1 cellular context compared by ENCODE assay signal in the genomic region with DNA sequence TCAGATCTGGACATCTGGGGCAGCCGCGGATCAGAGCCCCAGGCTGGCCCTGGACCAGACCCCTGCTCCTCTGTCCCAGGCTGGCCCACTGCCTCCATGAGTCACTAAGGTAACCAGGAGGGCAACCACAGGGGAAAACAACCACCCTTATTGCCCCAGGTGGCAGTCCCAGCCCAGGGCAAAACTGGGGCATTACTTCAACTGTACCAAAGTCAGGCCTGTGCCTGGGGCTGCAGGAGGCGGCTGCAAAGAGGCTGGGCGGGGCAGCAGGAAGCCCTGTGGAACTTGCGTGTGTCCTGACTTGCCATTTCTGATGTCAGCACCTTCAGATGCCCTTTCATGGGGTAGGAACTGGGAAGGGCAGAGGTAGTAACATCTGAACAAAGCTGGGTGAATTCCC.
TF ChIP-seq lines count a peak whose summit lies in the region.

No MANE protein-coding gene starts in this region.

TF ChIP-seq in GM23338, 12 proteins besides CTCF, POLR2A, EP300 and RAD21 (continued from another document):
- TF ChIP-seq, protein P1, sequence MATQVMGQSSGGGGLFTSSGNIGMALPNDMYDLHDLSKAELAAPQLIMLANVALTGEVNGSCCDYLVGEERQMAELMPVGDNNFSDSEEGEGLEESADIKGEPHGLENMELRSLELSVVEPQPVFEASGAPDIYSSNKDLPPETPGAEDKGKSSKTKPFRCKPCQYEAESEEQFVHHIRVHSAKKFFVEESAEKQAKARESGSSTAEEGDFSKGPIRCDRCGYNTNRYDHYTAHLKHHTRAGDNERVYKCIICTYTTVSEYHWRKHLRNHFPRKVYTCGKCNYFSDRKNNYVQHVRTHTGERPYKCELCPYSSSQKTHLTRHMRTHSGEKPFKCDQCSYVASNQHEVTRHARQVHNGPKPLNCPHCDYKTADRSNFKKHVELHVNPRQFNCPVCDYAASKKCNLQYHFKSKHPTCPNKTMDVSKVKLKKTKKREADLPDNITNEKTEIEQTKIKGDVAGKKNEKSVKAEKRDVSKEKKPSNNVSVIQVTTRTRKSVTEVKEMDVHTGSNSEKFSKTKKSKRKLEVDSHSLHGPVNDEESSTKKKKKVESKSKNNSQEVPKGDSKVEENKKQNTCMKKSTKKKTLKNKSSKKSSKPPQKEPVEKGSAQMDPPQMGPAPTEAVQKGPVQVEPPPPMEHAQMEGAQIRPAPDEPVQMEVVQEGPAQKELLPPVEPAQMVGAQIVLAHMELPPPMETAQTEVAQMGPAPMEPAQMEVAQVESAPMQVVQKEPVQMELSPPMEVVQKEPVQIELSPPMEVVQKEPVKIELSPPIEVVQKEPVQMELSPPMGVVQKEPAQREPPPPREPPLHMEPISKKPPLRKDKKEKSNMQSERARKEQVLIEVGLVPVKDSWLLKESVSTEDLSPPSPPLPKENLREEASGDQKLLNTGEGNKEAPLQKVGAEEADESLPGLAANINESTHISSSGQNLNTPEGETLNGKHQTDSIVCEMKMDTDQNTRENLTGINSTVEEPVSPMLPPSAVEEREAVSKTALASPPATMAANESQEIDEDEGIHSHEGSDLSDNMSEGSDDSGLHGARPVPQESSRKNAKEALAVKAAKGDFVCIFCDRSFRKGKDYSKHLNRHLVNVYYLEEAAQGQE (IDR thresholded peaks at IDR 0.05; ENCODE audit: unreplicated experiment): no peak
- no peak for TF ChIP-seq EZH2phosphoT487 (IDR thresholded peaks at IDR 0.05; ENCODE audit: unreplicated experiment)
- TF ChIP-seq, protein P2, sequence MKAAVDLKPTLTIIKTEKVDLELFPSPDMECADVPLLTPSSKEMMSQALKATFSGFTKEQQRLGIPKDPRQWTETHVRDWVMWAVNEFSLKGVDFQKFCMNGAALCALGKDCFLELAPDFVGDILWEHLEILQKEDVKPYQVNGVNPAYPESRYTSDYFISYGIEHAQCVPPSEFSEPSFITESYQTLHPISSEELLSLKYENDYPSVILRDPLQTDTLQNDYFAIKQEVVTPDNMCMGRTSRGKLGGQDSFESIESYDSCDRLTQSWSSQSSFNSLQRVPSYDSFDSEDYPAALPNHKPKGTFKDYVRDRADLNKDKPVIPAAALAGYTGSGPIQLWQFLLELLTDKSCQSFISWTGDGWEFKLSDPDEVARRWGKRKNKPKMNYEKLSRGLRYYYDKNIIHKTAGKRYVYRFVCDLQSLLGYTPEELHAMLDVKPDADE (IDR thresholded peaks at IDR 0.05): no peak
- TF ChIP-seq CREB1 (CRISPR knock-in tag; IDR thresholded peaks at IDR 0.05; ENCODE audit: low read depth): no peak
- TF ChIP-seq ZNF331 (CRISPR knock-in tag; IDR thresholded peaks at IDR 0.05; ENCODE audit: low read depth): no peak
- no peak for TF ChIP-seq EZH2 (IDR thresholded peaks at IDR 0.05; ENCODE audit: low read depth, unreplicated experiment)
- no peak for TF ChIP-seq POLR2AphosphoS5 (IDR thresholded peaks at IDR 0.05; ENCODE audit: low read depth)
- TF ChIP-seq STAT1 (IDR thresholded peaks at IDR 0.05; ENCODE audit: unreplicated experiment): no peak
- TF ChIP-seq, protein P3, sequence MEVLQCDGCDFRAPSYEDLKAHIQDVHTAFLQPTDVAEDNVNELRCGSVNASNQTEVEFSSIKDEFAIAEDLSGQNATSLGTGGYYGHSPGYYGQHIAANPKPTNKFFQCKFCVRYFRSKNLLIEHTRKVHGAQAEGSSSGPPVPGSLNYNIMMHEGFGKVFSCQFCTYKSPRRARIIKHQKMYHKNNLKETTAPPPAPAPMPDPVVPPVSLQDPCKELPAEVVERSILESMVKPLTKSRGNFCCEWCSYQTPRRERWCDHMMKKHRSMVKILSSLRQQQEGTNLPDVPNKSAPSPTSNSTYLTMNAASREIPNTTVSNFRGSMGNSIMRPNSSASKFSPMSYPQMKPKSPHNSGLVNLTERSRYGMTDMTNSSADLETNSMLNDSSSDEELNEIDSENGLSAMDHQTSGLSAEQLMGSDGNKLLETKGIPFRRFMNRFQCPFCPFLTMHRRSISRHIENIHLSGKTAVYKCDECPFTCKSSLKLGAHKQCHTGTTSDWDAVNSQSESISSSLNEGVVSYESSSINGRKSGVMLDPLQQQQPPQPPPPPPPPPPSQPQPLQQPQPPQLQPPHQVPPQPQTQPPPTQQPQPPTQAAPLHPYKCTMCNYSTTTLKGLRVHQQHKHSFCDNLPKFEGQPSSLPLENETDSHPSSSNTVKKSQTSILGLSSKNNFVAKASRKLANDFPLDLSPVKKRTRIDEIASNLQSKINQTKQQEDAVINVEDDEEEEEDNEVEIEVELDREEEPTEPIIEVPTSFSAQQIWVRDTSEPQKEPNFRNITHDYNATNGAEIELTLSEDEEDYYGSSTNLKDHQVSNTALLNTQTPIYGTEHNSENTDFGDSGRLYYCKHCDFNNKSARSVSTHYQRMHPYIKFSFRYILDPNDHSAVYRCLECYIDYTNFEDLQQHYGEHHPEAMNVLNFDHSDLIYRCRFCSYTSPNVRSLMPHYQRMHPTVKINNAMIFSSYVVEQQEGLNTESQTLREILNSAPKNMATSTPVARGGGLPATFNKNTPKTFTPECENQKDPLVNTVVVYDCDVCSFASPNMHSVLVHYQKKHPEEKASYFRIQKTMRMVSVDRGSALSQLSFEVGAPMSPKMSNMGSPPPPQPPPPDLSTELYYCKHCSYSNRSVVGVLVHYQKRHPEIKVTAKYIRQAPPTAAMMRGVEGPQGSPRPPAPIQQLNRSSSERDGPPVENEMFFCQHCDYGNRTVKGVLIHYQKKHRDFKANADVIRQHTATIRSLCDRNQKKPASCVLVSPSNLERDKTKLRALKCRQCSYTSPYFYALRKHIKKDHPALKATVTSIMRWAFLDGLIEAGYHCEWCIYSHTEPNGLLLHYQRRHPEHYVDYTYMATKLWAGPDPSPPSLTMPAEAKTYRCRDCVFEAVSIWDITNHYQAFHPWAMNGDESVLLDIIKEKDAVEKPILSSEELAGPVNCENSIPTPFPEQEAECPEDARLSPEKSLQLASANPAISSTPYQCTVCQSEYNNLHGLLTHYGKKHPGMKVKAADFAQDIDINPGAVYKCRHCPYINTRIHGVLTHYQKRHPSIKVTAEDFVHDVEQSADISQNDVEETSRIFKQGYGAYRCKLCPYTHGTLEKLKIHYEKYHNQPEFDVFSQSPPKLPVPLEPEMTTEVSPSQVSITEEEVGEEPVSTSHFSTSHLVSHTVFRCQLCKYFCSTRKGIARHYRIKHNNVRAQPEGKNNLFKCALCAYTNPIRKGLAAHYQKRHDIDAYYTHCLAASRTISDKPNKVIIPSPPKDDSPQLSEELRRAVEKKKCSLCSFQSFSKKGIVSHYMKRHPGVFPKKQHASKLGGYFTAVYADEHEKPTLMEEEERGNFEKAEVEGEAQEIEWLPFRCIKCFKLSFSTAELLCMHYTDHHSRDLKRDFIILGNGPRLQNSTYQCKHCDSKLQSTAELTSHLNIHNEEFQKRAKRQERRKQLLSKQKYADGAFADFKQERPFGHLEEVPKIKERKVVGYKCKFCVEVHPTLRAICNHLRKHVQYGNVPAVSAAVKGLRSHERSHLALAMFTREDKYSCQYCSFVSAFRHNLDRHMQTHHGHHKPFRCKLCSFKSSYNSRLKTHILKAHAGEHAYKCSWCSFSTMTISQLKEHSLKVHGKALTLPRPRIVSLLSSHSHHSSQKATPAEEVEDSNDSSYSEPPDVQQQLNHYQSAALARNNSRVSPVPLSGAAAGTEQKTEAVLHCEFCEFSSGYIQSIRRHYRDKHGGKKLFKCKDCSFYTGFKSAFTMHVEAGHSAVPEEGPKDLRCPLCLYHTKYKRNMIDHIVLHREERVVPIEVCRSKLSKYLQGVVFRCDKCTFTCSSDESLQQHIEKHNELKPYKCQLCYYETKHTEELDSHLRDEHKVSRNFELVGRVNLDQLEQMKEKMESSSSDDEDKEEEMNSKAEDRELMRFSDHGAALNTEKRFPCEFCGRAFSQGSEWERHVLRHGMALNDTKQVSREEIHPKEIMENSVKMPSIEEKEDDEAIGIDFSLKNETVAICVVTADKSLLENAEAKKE (CRISPR knock-in tag; IDR thresholded peaks at IDR 0.05): no peak
- no peak for TF ChIP-seq NANOG (IDR thresholded peaks at IDR 0.05; ENCODE audit: borderline replicate concordance)
